ENCODE assay signal across 18 cellular contexts in the genomic region with DNA sequence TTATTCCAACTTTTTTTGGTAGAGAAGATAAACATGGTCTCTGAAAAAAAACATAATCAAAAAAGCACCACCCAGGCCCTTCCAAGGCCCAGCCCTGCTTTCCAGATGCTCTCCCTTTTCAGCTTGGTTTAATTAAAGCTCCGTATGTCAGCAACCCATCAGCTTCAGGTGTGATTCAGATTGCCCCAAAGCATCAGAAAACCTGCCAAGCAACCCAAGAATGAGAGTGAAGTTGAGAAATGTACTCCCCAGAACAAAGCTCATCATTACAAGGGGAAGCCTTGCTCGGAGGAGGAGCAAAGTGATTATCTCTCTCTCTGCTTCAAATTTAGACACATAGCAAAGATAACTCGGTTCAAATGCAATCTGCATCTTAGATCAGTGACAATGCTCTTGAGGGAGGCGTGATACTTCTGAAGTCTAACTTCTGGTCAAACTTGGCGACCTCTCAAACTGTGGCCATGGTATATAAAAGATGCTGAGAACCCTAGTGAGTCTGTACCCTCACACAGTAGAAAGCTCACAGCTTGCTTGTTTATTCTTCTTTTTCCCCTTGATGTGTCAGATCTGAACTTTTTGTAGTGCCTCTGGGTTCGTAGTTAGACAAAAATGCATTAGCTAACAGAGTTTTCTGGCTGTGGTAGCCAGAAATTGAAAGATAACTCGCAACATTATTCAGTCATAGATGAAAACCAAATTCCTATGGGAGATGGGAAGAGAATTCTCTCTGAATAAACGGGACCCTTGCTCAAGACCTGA.
DNase-seq lines count a peak whose midpoint lies in the region; ATAC-seq and TF ChIP-seq lines count a peak whose summit lies in the region.
"Had no signal": no experiment of that assay in that cellular context is flagged by ENCODE, and none has a peak within 500 bp of the region (broad histone marks: within the 10 kb centered on the region; RNA-seq: fewer than 3 reads in every experiment).

No MANE protein-coding gene starts in this region.

- no peaks in the 10 kb centered on the region for H3K27me3 Mint-ChIP-seq in activated naive CD8-positive, alpha-beta T cell treated with anti-CD3 and anti-CD28 coated beads for 36 hours

- no peaks in the 10 kb centered on the region for H3K4me1 ChIP-seq in smooth muscle cell (ENCODE audit: low read depth)
- H3K4me1 ChIP-seq: BLaER1 treated with 17β-estradiol and CSF1 and Interleukin-3, amounts not matched to agents 10 nM and 100 nM; Peyer's patch had no signal

- H3K4me3 ChIP-seq in brain microvascular endothelial cell (ENCODE audit: low read depth, low read length) = no peak overlapping the region
- no peak overlapping the region for H3K4me3 ChIP-seq in fibroblast of pulmonary artery (replicated peaks; ENCODE audit: low read depth, low read length)
- H3K4me3 ChIP-seq in smooth muscle cell = no peak overlapping the region
- H3K4me3 ChIP-seq: BLaER1 treated with 17β-estradiol and CSF1 and Interleukin-3, amounts not matched to agents 10 nM and 100 nM; GM12878; MG63; Peyer's patch had no signal

- no peaks in the 10 kb centered on the region for H3F3A ChIP-seq in smooth muscle cell (ENCODE audit: low read depth)

- H3K27ac ChIP-seq in brain microvascular endothelial cell (peak overlapping the region; percentile 55), smooth muscle cell (ENCODE audit: low read depth) (no peak overlapping the region)
- H3K27ac ChIP-seq: BLaER1 treated with 17β-estradiol and CSF1 and Interleukin-3, amounts not matched to agents 10 nM and 100 nM; KMS-11; Peyer's patch had no signal

- no peak overlapping the region for H3K27ac Mint-ChIP-seq in activated naive CD8-positive, alpha-beta T cell treated with anti-CD3 and anti-CD28 coated beads for 36 hours

- no peaks in the 10 kb centered on the region for H3K36me3 Mint-ChIP-seq in activated naive CD8-positive, alpha-beta T cell treated with anti-CD3 and anti-CD28 coated beads for 36 hours

- no peak for TF ChIP-seq CTCF in brain microvascular endothelial cell (IDR thresholded peaks at IDR 0.05; ENCODE audit: low read depth, low read length, missing control alignments)
- no peak for TF ChIP-seq CTCF in fibroblast of pulmonary artery (IDR thresholded peaks at IDR 0.05; ENCODE audit: low read length, missing control alignments)
- no peak for TF ChIP-seq CTCF in smooth muscle cell (IDR thresholded peaks at IDR 0.05; ENCODE audit: borderline replicate concordance, insufficient read depth, poor library complexity, severe bottlenecking)

- H4K20me1 ChIP-seq in smooth muscle cell (ENCODE audit: low read depth) = no peaks in the 10 kb centered on the region
- H4K20me1 ChIP-seq: BLaER1 treated with 17β-estradiol and CSF1 and Interleukin-3, amounts not matched to agents 10 nM and 100 nM had no signal

- H3K9ac ChIP-seq in smooth muscle cell (ENCODE audit: low read depth) = no peak overlapping the region
- H3K9ac ChIP-seq: BLaER1 treated with 17β-estradiol and CSF1 and Interleukin-3, amounts not matched to agents 10 nM and 100 nM; KMS-11 had no signal

- no peak overlapping the region for H3K4me2 ChIP-seq in smooth muscle cell
- H3K4me2 ChIP-seq: BLaER1 treated with 17β-estradiol and CSF1 and Interleukin-3, amounts not matched to agents 10 nM and 100 nM; KMS-11 had no signal

- H3K27me3 ChIP-seq in brain microvascular endothelial cell (replicated peaks) (no peaks in the 10 kb centered on the region), smooth muscle cell (ENCODE audit: low read depth) (no peaks in the 10 kb centered on the region)
- H3K27me3 ChIP-seq: BLaER1 treated with 17β-estradiol and CSF1 and Interleukin-3, amounts not matched to agents 10 nM and 100 nM; MG63; Peyer's patch had no signal

- H3K4me1 Mint-ChIP-seq in activated naive CD8-positive, alpha-beta T cell treated with anti-CD3 and anti-CD28 coated beads for 36 hours = no peaks in the 10 kb centered on the region

- H3K79me2 ChIP-seq in smooth muscle cell (ENCODE audit: low read depth) = no peaks in the 10 kb centered on the region

- peaks cover 2% of the 10 kb centered on the region for H3K9me3 Mint-ChIP-seq in activated naive CD8-positive, alpha-beta T cell treated with anti-CD3 and anti-CD28 coated beads for 36 hours

- no peak overlapping the region for H3K4me3 Mint-ChIP-seq in activated naive CD8-positive, alpha-beta T cell treated with anti-CD3 and anti-CD28 coated beads for 36 hours

- H3K36me3 ChIP-seq in brain microvascular endothelial cell (replicated peaks) = no peaks in the 10 kb centered on the region
- no peaks in the 10 kb centered on the region for H3K36me3 ChIP-seq in smooth muscle cell (ENCODE audit: low read depth)
- H3K36me3 ChIP-seq: BLaER1 treated with 17β-estradiol and CSF1 and Interleukin-3, amounts not matched to agents 10 nM and 100 nM; MG63; Peyer's patch had no signal

- DNase-seq in NCI-H2171 treated with DMSO at 0.1 percent for 48 hours (lab: John Stamatoyannopoulos, UW) (peak; percentile 61), NCI-H2171 (lab: John Stamatoyannopoulos, UW) (no peak), brain microvascular endothelial cell (peak; percentile 70), fibroblast of pulmonary artery (ENCODE audit: low read depth) (peak; percentile 37), smooth muscle cell (lab: John Stamatoyannopoulos, UW; ENCODE audit: unreplicated experiment) (no peak)
- DNase-seq in activated naive CD8-positive, alpha-beta T cell treated with anti-CD3 and anti-CD28 coated beads for 36 hours = no peak
- DNase-seq: 8988T, MG63, NCI-H1105, NCI-H187 treated with DMSO at 0.1 percent for 48 hours, NCI-H510A treated with DMSO at 0.1 percent for 48 hours, Peyer's patch, Right ventricle myocardium superior had no signal

- no peaks in the 10 kb centered on the region for H3K9me3 ChIP-seq in smooth muscle cell (replicated peaks; ENCODE audit: low read depth)
- H3K9me3 ChIP-seq: BLaER1 treated with 17β-estradiol and CSF1 and Interleukin-3, amounts not matched to agents 10 nM and 100 nM; MG63; Peyer's patch had no signal

- ATAC-seq in GM18517 (IDR thresholded peaks at IDR 0.05; ENCODE audit: unreplicated experiment) (no peak), HG02759 (IDR thresholded peaks at IDR 0.05; ENCODE audit: unreplicated experiment) (no peak)
- ATAC-seq: GM12878 had no signal

- no peak overlapping the region for H2AFZ ChIP-seq in smooth muscle cell (ENCODE audit: low read depth)

- WGBS in smooth muscle cell (ENCODE audit: low lambda C conversion rate) = 68% methylated on average over 8 of the region's 8 CpGs

- in situ Hi-C loops in brain microvascular endothelial cell (cut with HindIII; ENCODE audit: low pct_ligation_motif_present, low sequenced_read_pairs) = no loop called here

Comparison
In these comparisons a context has a peak if more than half of its experiments do, and no peak if none do; other contexts are left out.
1. DNase-seq: peak in NCI-H2171 treated with DMSO at 0.1 percent for 48 hours (single experiment), brain microvascular endothelial cell (single experiment) and fibroblast of pulmonary artery (single experiment); none in NCI-H2171 (single experiment), smooth muscle cell (single experiment) and activated naive CD8-positive, alpha-beta T cell treated with anti-CD3 and anti-CD28 coated beads for 36 hours (single experiment).